In the genomic region with DNA sequence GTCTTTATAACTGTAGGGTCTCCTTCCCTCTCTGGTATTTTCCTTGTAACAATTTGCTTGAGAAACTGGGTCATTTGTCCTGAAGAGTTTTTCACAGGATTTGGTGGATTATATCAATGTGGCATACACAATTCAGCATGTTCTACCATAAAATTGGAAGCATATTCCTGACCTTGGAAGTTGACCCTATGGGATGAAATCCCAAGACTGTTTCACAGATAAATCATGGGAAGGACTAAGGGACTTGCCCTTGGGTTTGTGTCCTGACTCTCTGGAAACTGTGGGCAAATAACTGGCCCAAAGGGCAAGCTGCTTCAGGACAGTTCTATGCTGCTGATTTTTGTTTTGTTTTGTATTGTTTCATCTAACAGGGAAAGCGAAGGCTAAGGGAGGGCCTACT, we compare ENCODE assay signal across 35 cellular contexts.
"Had no signal": no experiment of that assay in that cellular context is flagged by ENCODE, and none has a peak within 500 bp of the region (broad histone marks: within the 10 kb centered on the region; RNA-seq: fewer than 3 reads in every experiment).

No MANE protein-coding gene starts in this region.

- H3K36me3 ChIP-seq: adrenal gland, ascending aorta, brain microvascular endothelial cell, breast epithelium, cardiac muscle cell had no signal

- H3K4me3 ChIP-seq: adrenal gland, ascending aorta, body of pancreas, breast epithelium, cardiac muscle cell had no signal

- ATAC-seq: activated naive CD4-positive, alpha-beta T cell treated with anti-CD3 and anti-CD28 coated beads, Interleukin-2, amount 50 U/mL, for 72 hours; activated naive CD8-positive, alpha-beta T cell treated with anti-CD3 and anti-CD28 coated beads, Interleukin-2, amount 50 U/mL, for 24 hours; activated T-cell treated with anti-CD3 and anti-CD28 coated beads, Interleukin-2, amount 50 U/mL, for 4 hours; activated T-cell treated with anti-CD3 and anti-CD28 coated beads, Interleukin-2, amount 50 U/mL, for 72 hours; activated T-helper 17 cell treated with anti-CD3 and anti-CD28 coated beads, Interleukin-2, amount 50 U/mL, for 72 hours; body of pancreas had no signal

- H3K27ac ChIP-seq: adrenal gland, ascending aorta, body of pancreas, brain microvascular endothelial cell, breast epithelium, cardiac muscle cell had no signal

- H3K9me3 ChIP-seq: adrenal gland, ascending aorta, body of pancreas, breast epithelium had no signal

- DNase-seq: activated effector memory CD4-positive, alpha-beta T cell treated with anti-CD3 and anti-CD28 coated beads, Interleukin-2, amount 50 U/mL, for 16 hours; activated effector memory CD4-positive, alpha-beta T cell treated with Interleukin-2 at 50 U/mL for 16 hours; activated gamma-delta T cell; activated gamma-delta T cell treated with Interleukin-2 at 50 U/mL for 16 hours; activated naive CD4-positive, alpha-beta T cell; activated naive CD4-positive, alpha-beta T cell treated with anti-CD3 and anti-CD28 coated beads for 36 hours; activated naive CD4-positive, alpha-beta T cell treated with anti-CD3 and anti-CD28 coated beads, Interleukin-2, amount 10 ng/mL, durations not matched to agents 7 days and 5 days; activated naive CD4-positive, alpha-beta T cell treated with anti-CD3 and anti-CD28 coated beads, Interleukin-2, amount 50 U/mL, for 16 hours; activated naive CD4-positive, alpha-beta T cell treated with Interleukin-2 at 50 U/mL for 16 hours; activated naive CD8-positive, alpha-beta T cell treated with anti-CD3 and anti-CD28 coated beads for 36 hours; activated naive CD8-positive, alpha-beta T cell treated with anti-CD3 and anti-CD28 coated beads, Interleukin-2, amount 10 ng/mL, durations not matched to agents 7 days and 5 days; activated naive CD8-positive, alpha-beta T cell treated with anti-CD3 and anti-CD28 coated beads, Interleukin-2, amount 50 U/mL, for 24 hours; activated T-cell treated with anti-CD3 and anti-CD28 coated beads for 4 hours; activated T-cell treated with anti-CD3 and anti-CD28 coated beads, Interleukin-2, amount 50 U/mL, for 1 hour; activated T-cell treated with anti-CD3 and anti-CD28 coated beads, Interleukin-2, amount 50 U/mL, for 24 hours; activated T-cell treated with anti-CD3 and anti-CD28 coated beads, Interleukin-2, amount 50 U/mL, for 4 hours; activated T-cell treated with anti-CD3 and anti-CD28 coated beads, Interleukin-2, amount 50 U/mL, for 48 hours; activated T-cell treated with anti-CD3 and anti-CD28 coated beads, Interleukin-2, amount 50 U/mL, for 72 hours; adrenal gland; amniotic stem cell; amygdala; anterior cingulate cortex; aorta; body of pancreas; brain microvascular endothelial cell; caudate nucleus; central memory CD4-positive, alpha-beta T cell; cerebellar nuclear complex had no signal

- H3K4me1 ChIP-seq: adrenal gland, body of pancreas, breast epithelium had no signal

- FAIRE-seq: astrocyte, bronchial epithelial cell had no signal

- H3K27me3 ChIP-seq: adrenal gland, ascending aorta, body of pancreas, brain microvascular endothelial cell, breast epithelium, cardiac muscle cell had no signal
